ENCODE assay signal across 12 cellular contexts in genomic region chr11:17846852-17847453, GRCh38.
DNase-seq lines count a peak whose midpoint lies in the region; FAIRE-seq and TF ChIP-seq lines count a peak whose summit lies in the region.
"Had no signal": no experiment of that assay in that cellular context is flagged by ENCODE, and none has a peak within 500 bp of the region (broad histone marks: within the 10 kb centered on the region; RNA-seq: fewer than 3 reads in every experiment).

No MANE protein-coding gene starts in this region.

- H3K4me3 ChIP-seq in HEK293 (ENCODE audit: low read depth, low read length) (no peak overlapping the region), astrocyte of the cerebellum (ENCODE audit: low read depth, low read length) (no peak overlapping the region), small intestine (ENCODE audit: low read depth in 1 of 2, low read length in 2 of 2) (no peak overlapping the region)

- DNase-seq in ACHN (peak; percentile 4), astrocyte of the cerebellum (ENCODE audit: low read depth) (peak; percentile 18), hepatic stellate cell (ENCODE audit: low spot score) (peak; percentile 6), iPS-NIHi7 (ENCODE audit: extremely low spot score) (no peak), small intestine (no peak), GOT3 (lab: John Stamatoyannopoulos, UW) (no peak), activated gamma-delta T cell (lab: John Stamatoyannopoulos, UW) (no peak)
- DNase-seq: activated T-cell treated with anti-CD3 and anti-CD28 coated beads, Interleukin-2, amount 50 U/mL, for 48 hours; stimulated activated naive CD4-positive, alpha-beta T cell had no signal

- H3K4me1 ChIP-seq in HEK293 (ENCODE audit: control insufficient read depth, insufficient read depth, low read length) (no peaks in the 10 kb centered on the region), small intestine (ENCODE audit: control insufficient read depth in 2 of 2, insufficient read depth in 1 of 2, low read depth in 1 of 2, low read length in 1 of 2) (peaks cover 0 to 2% of the 10 kb centered on the region in 2 donors)

- POLR2A ChIA-PET in HEK293 (lab: Yijun Ruan, JAX) = no interaction called here

- H3K27ac ChIP-seq in HEK293 (ENCODE audit: extremely low read depth, low read depth, low read length) = no peak overlapping the region
- H3K27ac ChIP-seq in small intestine (ENCODE audit: low read depth in 1 of 2, low read length in 1 of 2) = no peak overlapping the region

- H3K9me3 ChIP-seq in HEK293 (ENCODE audit: control insufficient read depth, insufficient read depth, low read depth, low read length) (no peaks in the 10 kb centered on the region), small intestine (ENCODE audit: control insufficient read depth, low read depth) (no peaks in the 10 kb centered on the region)

- TF ChIP-seq CTCF in HEK293 (tag by site-specific recombination; IDR thresholded peaks at IDR 0.05) = no peak
- peak; percentile 41 for TF ChIP-seq CTCF in astrocyte of the cerebellum (IDR thresholded peaks at IDR 0.05; ENCODE audit: low read depth, low read length, missing control alignments)

- FAIRE-seq in small intestine (lab: Jason Lieb, UNC) = no peak
- FAIRE-seq: D721Med, frontal cortex had no signal

- 82 to 90% (median 85%) methylated on average over 7 of the region's 7 CpGs for WGBS in small intestine, 3 donors

- in situ Hi-C loops in ACHN (cut with HindIII; ENCODE audit: low pct_ligation_motif_present, low pct_unique_long_range_greater_than_20kb, low sequenced_read_pairs) (no loop called here), astrocyte of the cerebellum (cut with HindIII; ENCODE audit: low sequenced_read_pairs) (no loop called here)

- H3K27me3 ChIP-seq in small intestine (ENCODE audit: control insufficient read depth in 2 of 2, insufficient read depth in 2 of 2, low read length in 2 of 2) = no peaks in the 10 kb centered on the region

- CTCF ChIA-PET in HEK293 (lab: Yijun Ruan, JAX) = interaction anchor here (0.5 to 3.6 kb wide), 7 partner anchors 10 to 116 kb away, joined by 3 to 24 read pairs (median 5); no protein-coding TSS in a partner anchor

- no peaks in the 10 kb centered on the region for H3K36me3 ChIP-seq in HEK293 (ENCODE audit: control insufficient read depth in 2 of 2, insufficient read depth in 1 of 2, low read length in 2 of 2)
- no peaks in the 10 kb centered on the region for H3K36me3 ChIP-seq in small intestine (ENCODE audit: control insufficient read depth in 2 of 2, insufficient read depth in 2 of 2, low read length in 2 of 2)

TF ChIP-seq in HEK293, 187 proteins besides CTCF, POLR2A, EP300 and RAD21:
- TF ChIP-seq ZNF473 (tag by site-specific recombination; IDR thresholded peaks at IDR 0.05) (no peak), GLIS1 (tag by site-specific recombination; IDR thresholded peaks at IDR 0.05) (peak; percentile 75), ZNF341 (tag by site-specific recombination; IDR thresholded peaks at IDR 0.05; ENCODE audit: low read depth) (peak; percentile 28; the same call in 1 of the 2 replicates)

Comparison
In these comparisons a context has a peak if more than half of its experiments do, and no peak if none do; other contexts are left out.
1. DNase-seq: peak in ACHN (single experiment), astrocyte of the cerebellum (single experiment) and hepatic stellate cell (single experiment); none in iPS-NIHi7 (single experiment), small intestine (single experiment), GOT3 (single experiment) and activated gamma-delta T cell (single experiment).